ENCODE assay signal across 9 cellular contexts in the genomic region with DNA sequence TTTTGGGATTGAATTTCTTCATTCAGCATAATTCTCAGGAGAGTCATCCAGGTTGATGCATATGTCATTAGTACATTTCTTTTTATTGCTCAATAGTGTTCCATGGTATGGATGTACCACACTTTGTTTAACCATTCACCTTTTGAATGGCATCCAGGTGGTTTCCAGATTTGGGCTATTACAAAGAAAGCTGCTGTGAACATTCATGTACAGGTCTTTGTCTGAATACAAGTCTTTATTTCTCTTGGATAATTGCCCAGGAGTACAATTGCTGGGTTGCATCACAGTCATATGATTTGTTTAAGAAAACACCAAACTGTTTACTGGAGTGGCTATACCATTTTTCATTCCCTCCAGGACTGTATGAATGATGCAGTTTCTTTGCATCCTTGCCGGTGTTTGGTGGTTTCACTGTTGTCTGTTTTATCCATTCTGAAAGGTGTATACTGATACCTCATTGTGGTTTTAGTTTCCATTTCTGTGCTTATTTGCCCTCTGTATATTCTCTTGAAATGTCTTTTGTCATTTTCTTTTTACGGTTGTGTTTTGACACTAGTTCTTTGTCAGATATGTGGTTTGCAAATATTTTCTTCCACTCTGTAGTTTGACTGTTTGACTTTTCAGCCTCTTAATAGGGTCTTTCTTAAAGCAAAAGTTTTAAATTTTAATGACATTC. TPM values are rescaled to one million over a fixed set of nuclear protein-coding genes. Genes with fewer than 3 reads are reported as not detected.
DNase-seq lines count a peak whose midpoint lies in the region; ATAC-seq and TF ChIP-seq lines count a peak whose summit lies in the region.
"Had no signal": no experiment of that assay in that cellular context is flagged by ENCODE, and none has a peak within 500 bp of the region (broad histone marks: within the 10 kb centered on the region; RNA-seq: fewer than 3 reads in every experiment).

No MANE protein-coding gene starts in this region.

- no peaks in the 10 kb centered on the region for H3K27me3 Mint-ChIP-seq in activated naive CD8-positive, alpha-beta T cell treated with anti-CD3 and anti-CD28 coated beads, Interleukin-2, amount 10 ng/mL, durations not matched to agents 7 days and 5 days
- H3K27me3 Mint-ChIP-seq in stimulated activated naive B cell treated with anti-CD40 and anti-IgM and Interleukin-4, amounts not matched to agents 10 μg/mL and 1 μg/mL and 100 μg/mL, for 72 hours: no peaks in the 10 kb centered on the region
- H3K27me3 Mint-ChIP-seq in chondrocyte (ENCODE audit: low read depth): no peaks in the 10 kb centered on the region
- H3K27me3 Mint-ChIP-seq in endodermal cell (ENCODE audit: insufficient read depth): no peaks in the 10 kb centered on the region

- H3K4me2 ChIP-seq in KMS-11: peak overlapping the region; percentile 51

- WGBS in endodermal cell (ENCODE audit: insufficient coverage in 1 of 2, insufficient read length in 1 of 2), 2 experiments: 88 to 94% methylated on average over 1 to 2 of the region's 2 CpGs

- H3K27me3 ChIP-seq in KMS-11 (ENCODE audit: insufficient read depth, low read depth) (no peaks in the 10 kb centered on the region), endodermal cell (ENCODE audit: control insufficient read depth, insufficient read depth, low read length, poor library complexity, severe bottlenecking) (no peaks in the 10 kb centered on the region)

- peaks cover 43% of the 10 kb centered on the region for H3K4me1 Mint-ChIP-seq in activated naive CD8-positive, alpha-beta T cell treated with anti-CD3 and anti-CD28 coated beads, Interleukin-2, amount 10 ng/mL, durations not matched to agents 7 days and 5 days
- peaks cover 28 to 31% of the 10 kb centered on the region in 2 donors for H3K4me1 Mint-ChIP-seq in stimulated activated naive B cell treated with anti-CD40 and anti-IgM and Interleukin-4, amounts not matched to agents 10 μg/mL and 1 μg/mL and 100 μg/mL, for 72 hours
- H3K4me1 Mint-ChIP-seq in chondrocyte (ENCODE audit: low read depth) (peaks cover 18% of the 10 kb centered on the region), endodermal cell (peaks cover 11% of the 10 kb centered on the region)

- H4K20me1 ChIP-seq in KMS-11 (ENCODE audit: insufficient read depth): no peaks in the 10 kb centered on the region

- peaks cover 38% of the 10 kb centered on the region for H3K36me3 Mint-ChIP-seq in activated naive CD8-positive, alpha-beta T cell treated with anti-CD3 and anti-CD28 coated beads, Interleukin-2, amount 10 ng/mL, durations not matched to agents 7 days and 5 days
- peaks cover 28 to 47% of the 10 kb centered on the region in 2 donors for H3K36me3 Mint-ChIP-seq in stimulated activated naive B cell treated with anti-CD40 and anti-IgM and Interleukin-4, amounts not matched to agents 10 μg/mL and 1 μg/mL and 100 μg/mL, for 72 hours
- H3K36me3 Mint-ChIP-seq in chondrocyte (ENCODE audit: low read depth) (peaks cover 9% of the 10 kb centered on the region), endodermal cell (ENCODE audit: low read depth) (peaks cover 46% of the 10 kb centered on the region)

- H3K27ac ChIP-seq in KMS-11 (peak overlapping the region; percentile 68), endodermal cell (ENCODE audit: low read depth, low read length) (no peak overlapping the region)

- no peak overlapping the region for H3K9ac ChIP-seq in KMS-11
- no peak overlapping the region for H3K9ac ChIP-seq in endodermal cell (ENCODE audit: extremely low read depth, low read length, poor library complexity, severe bottlenecking)

- TF ChIP-seq CTCF in KMS-11 (conservative IDR thresholded peaks at IDR 0.05; ENCODE audit: low read depth, low read length) (no peak), chondrocyte (IDR thresholded peaks at IDR 0.05) (no peak), endodermal cell (conservative IDR thresholded peaks at IDR 0.05) (no peak)

- peaks cover 46% of the 10 kb centered on the region; the same call in 1 of the 2 replicates for H3K79me2 ChIP-seq in KMS-11 (ENCODE audit: insufficient read depth, low read depth)

- ATAC-seq in GM18517 (IDR thresholded peaks at IDR 0.05; ENCODE audit: unreplicated experiment) (peak; percentile 100), GM21786 (IDR thresholded peaks at IDR 0.05; ENCODE audit: unreplicated experiment) (peak; percentile 98)
- peak; percentile 91 for ATAC-seq in activated naive CD8-positive, alpha-beta T cell treated with anti-CD3 and anti-CD28 coated beads, Interleukin-2, amount 10 ng/mL, durations not matched to agents 7 days and 5 days (ENCODE audit: low read depth)
- peak; percentile 82 to 96 for ATAC-seq in stimulated activated naive B cell treated with anti-CD40 and anti-IgM and Interleukin-4, amounts not matched to agents 10 μg/mL and 1 μg/mL and 100 μg/mL, for 72 hours (replicated peaks)

- peaks cover 9% of the 10 kb centered on the region for H3K9me3 ChIP-seq in endodermal cell (ENCODE audit: control insufficient read depth, low read length)

- DNase-seq in activated naive CD8-positive, alpha-beta T cell treated with anti-CD3 and anti-CD28 coated beads, Interleukin-2, amount 10 ng/mL, durations not matched to agents 7 days and 5 days: no peak
- no peak for DNase-seq in stimulated activated naive B cell treated with anti-CD40 and anti-IgM and Interleukin-4, amounts not matched to agents 10 μg/mL and 1 μg/mL and 100 μg/mL, for 72 hours
- no peak for DNase-seq in chondrocyte (ENCODE audit: low spot score)
- no peak for DNase-seq in endodermal cell
- DNase-seq in cerebellum (ENCODE audit: low spot score): no peak

- H3K36me3 ChIP-seq in KMS-11 (ENCODE audit: insufficient read depth) (peaks cover 8% of the 10 kb centered on the region; the same call in 1 of the 2 replicates), endodermal cell (ENCODE audit: control insufficient read depth, insufficient read depth, low read length) (peaks cover 43% of the 10 kb centered on the region)

- H3K4me3 Mint-ChIP-seq in activated naive CD8-positive, alpha-beta T cell treated with anti-CD3 and anti-CD28 coated beads, Interleukin-2, amount 10 ng/mL, durations not matched to agents 7 days and 5 days: peak overlapping the region; percentile 9
- H3K4me3 Mint-ChIP-seq in stimulated activated naive B cell treated with anti-CD40 and anti-IgM and Interleukin-4, amounts not matched to agents 10 μg/mL and 1 μg/mL and 100 μg/mL, for 72 hours: no peak overlapping the region
- H3K4me3 Mint-ChIP-seq in chondrocyte (ENCODE audit: unreplicated experiment): no peak overlapping the region
- H3K4me3 Mint-ChIP-seq in endodermal cell: no peak overlapping the region
- H3K4me3 Mint-ChIP-seq: nephron had no signal

- peak overlapping the region; percentile 68 for H3K27ac Mint-ChIP-seq in activated naive CD8-positive, alpha-beta T cell treated with anti-CD3 and anti-CD28 coated beads, Interleukin-2, amount 10 ng/mL, durations not matched to agents 7 days and 5 days
- H3K27ac Mint-ChIP-seq in stimulated activated naive B cell treated with anti-CD40 and anti-IgM and Interleukin-4, amounts not matched to agents 10 μg/mL and 1 μg/mL and 100 μg/mL, for 72 hours: no peak overlapping the region
- no peak overlapping the region for H3K27ac Mint-ChIP-seq in chondrocyte (ENCODE audit: unreplicated experiment)
- H3K27ac Mint-ChIP-seq in endodermal cell: no peak overlapping the region
- H3K27ac Mint-ChIP-seq: nephron had no signal

- no peaks in the 10 kb centered on the region for H3K9me3 Mint-ChIP-seq in activated naive CD8-positive, alpha-beta T cell treated with anti-CD3 and anti-CD28 coated beads, Interleukin-2, amount 10 ng/mL, durations not matched to agents 7 days and 5 days
- no peaks in the 10 kb centered on the region for H3K9me3 Mint-ChIP-seq in stimulated activated naive B cell treated with anti-CD40 and anti-IgM and Interleukin-4, amounts not matched to agents 10 μg/mL and 1 μg/mL and 100 μg/mL, for 72 hours
- H3K9me3 Mint-ChIP-seq in chondrocyte (ENCODE audit: low read depth) (no peaks in the 10 kb centered on the region), endodermal cell (no peaks in the 10 kb centered on the region)

- peaks cover 32% of the 10 kb centered on the region for H3K4me1 ChIP-seq in KMS-11 (ENCODE audit: low read depth, poor library complexity, severe bottlenecking)
- H3K4me1 ChIP-seq in endodermal cell (ENCODE audit: control insufficient read depth, insufficient read depth, low read length): no peaks in the 10 kb centered on the region

- no peak overlapping the region for H3K4me3 ChIP-seq in KMS-11 (IDR thresholded peaks at IDR 0.05; ENCODE audit: insufficient read depth, low read depth, low read length)
- no peak overlapping the region for H3K4me3 ChIP-seq in endodermal cell (ENCODE audit: low read length)

- no peak overlapping the region for H2AFZ ChIP-seq in KMS-11 (ENCODE audit: low read depth)

- POLR2A ChIA-PET in activated naive CD8-positive, alpha-beta T cell treated with anti-CD3 and anti-CD28 coated beads, Interleukin-2, amount 10 ng/mL, durations not matched to agents 7 days and 5 days (lab: Charles Lee): no interaction called here

RNA-seq across cellular contexts. Expression of gene CDKAL1, which starts 8.8 kb away (rescaled TPM):
- 10 to 100 TPM; 22.7 to 24.4 TPM for total RNA-seq in activated naive CD8-positive, alpha-beta T cell treated with anti-CD3 and anti-CD28 coated beads, Interleukin-2, amount 10 ng/mL, durations not matched to agents 7 days and 5 days
- total RNA-seq in chondrocyte (9.6 to 14.4 TPM (median 10.3 TPM) in 3 replicates), endodermal cell (10 to 100 TPM; 23.5 to 26.4 TPM), cerebellum (32.3 TPM)
- 14.2 TPM for polyA plus RNA-seq in endodermal cell (2013, experiment 1 of 2)
- polyA plus RNA-seq in endodermal cell (2013, experiment 2 of 2): 13.7 TPM
